Comparison of ENCODE assay signal across 8 cellular contexts in the genomic region with DNA sequence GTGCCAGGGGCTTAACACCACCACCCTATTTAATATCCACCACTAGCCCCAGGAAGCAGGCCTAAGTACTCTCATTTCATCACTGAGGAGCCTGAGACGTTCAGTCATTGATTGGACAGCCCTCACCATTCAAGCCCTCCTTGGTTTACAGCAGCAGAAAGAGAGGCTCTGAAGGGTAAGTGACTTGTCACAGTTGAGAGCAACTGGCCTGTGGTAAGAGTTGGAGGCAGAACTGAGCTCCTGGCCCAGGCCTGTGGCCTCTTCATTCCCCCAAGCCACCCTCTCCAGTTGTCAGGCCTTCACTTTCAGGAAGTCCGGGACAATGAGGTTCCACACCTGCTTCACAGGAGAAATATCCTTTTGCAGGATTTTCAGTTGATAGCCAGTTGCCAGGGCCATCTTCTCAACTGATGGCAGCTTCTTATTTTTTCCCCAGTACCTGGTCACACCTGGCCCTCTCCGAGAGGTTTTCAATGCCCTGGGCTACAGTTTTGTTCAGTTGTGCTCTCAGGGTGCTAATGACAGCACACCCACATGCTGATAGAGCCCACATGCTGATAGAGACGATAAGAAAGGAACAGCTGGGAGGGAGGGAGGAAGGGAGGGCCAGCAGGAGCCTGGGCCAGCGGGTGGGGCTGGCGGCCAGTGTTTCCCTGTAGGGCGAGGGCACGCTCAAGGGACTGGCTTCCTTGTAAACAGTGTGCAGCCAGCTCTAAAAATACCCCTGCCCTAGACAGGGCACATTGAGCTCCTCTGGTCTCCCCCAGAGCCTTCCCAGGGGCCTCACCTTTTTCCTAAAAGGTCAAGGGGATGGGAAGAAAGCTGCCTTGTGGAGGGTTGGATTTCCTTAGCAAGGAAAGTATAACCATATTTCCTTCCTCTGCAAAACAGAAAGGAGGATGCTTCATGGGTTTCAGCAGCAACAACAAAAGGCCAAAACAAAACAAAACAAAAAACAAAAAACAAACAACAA.
DNase-seq lines count a peak whose midpoint lies in the region; ATAC-seq, FAIRE-seq and TF ChIP-seq lines count a peak whose summit lies in the region.

No MANE protein-coding gene starts in this region.

- H3K27ac ChIP-seq in gastroesophageal sphincter (peak overlapping the region in 3 of 4 donors; percentile 25 to 68 (median 66)), parathyroid adenoma (peak overlapping the region; percentile 98)

- TF ChIP-seq CTCF in gastroesophageal sphincter (IDR thresholded peaks at IDR 0.05) (no peak), parathyroid adenoma (IDR thresholded peaks at IDR 0.05) (peak; percentile 16)

- H3K9me3 ChIP-seq in gastroesophageal sphincter: no peaks in the 10 kb centered on the region
- no peaks in the 10 kb centered on the region for H3K9me3 ChIP-seq in parathyroid adenoma (ENCODE audit: control insufficient read depth, low read length)

- H3K79me2 ChIP-seq in parathyroid adenoma: no peaks in the 10 kb centered on the region

- H3K27me3 ChIP-seq in gastroesophageal sphincter: no peaks in the 10 kb centered on the region
- no peaks in the 10 kb centered on the region for H3K27me3 ChIP-seq in parathyroid adenoma (ENCODE audit: control insufficient read depth, insufficient read depth, low read length)

- peak overlapping the region; percentile 62 for H2AFZ ChIP-seq in parathyroid adenoma

- peak overlapping the region; percentile 52 for H3K4me2 ChIP-seq in parathyroid adenoma (ENCODE audit: low read length)

- H3K4me1 ChIP-seq in gastroesophageal sphincter: peaks cover 0 to 56% (median 25%) of the 10 kb centered on the region in 3 donors
- H3K4me1 ChIP-seq in parathyroid adenoma: peaks cover 62% of the 10 kb centered on the region

- no peak overlapping the region for H3K9ac ChIP-seq in parathyroid adenoma

- no peak for FAIRE-seq in frontal cortex (lab: Jason Lieb, UNC)
- no peak for FAIRE-seq in urothelium cell line (lab: Jason Lieb, UNC)

- ATAC-seq in gastroesophageal sphincter: peak; percentile 50
- no peak for ATAC-seq in HG02588 (IDR thresholded peaks at IDR 0.05; ENCODE audit: unreplicated experiment)

- H3K4me3 ChIP-seq in gastroesophageal sphincter (no peak overlapping the region), parathyroid adenoma (ENCODE audit: low read depth, low read length) (peak overlapping the region; percentile 12)

- 39 to 92% methylated on average over 2 to 7 of the region's 8 CpGs for WGBS in gastroesophageal sphincter (ENCODE audit: low coverage in 1 of 2), 2 donors

- no peak for TF ChIP-seq EP300 in gastroesophageal sphincter (IDR thresholded peaks at IDR 0.05)

- TF ChIP-seq POLR2A in gastroesophageal sphincter (IDR thresholded peaks at IDR 0.05): no peak

- DNase-seq in DMS 273 treated with DMSO at 0.1 percent for 48 hours (lab: John Stamatoyannopoulos, UW) (peak; percentile 61), NCI-H69 (lab: John Stamatoyannopoulos, UW) (peak; percentile 93), frontal cortex (ENCODE audit: low spot score in 2 of 2) (no peak), urothelium cell line (ENCODE audit: low spot score) (no peak)
- no peak for DNase-seq in stimulated activated CD4-positive, alpha-beta T cell treated with anti-CD3 and anti-CD28 coated beads, Interleukin-15, amount 100 ng/mL, for 24 hours

- H3K36me3 ChIP-seq in gastroesophageal sphincter (no peaks in the 10 kb centered on the region), parathyroid adenoma (ENCODE audit: control insufficient read depth, insufficient read depth, low read length) (no peaks in the 10 kb centered on the region)

Comparison
In these comparisons a context has a peak if more than half of its experiments do, and no peak if none do; other contexts are left out.
1. DNase-seq: peak in DMS 273 treated with DMSO at 0.1 percent for 48 hours (single experiment) and NCI-H69 (single experiment); none in frontal cortex (0 of 2), stimulated activated CD4-positive, alpha-beta T cell treated with anti-CD3 and anti-CD28 coated beads, Interleukin-15, amount 100 ng/mL, for 24 hours (single experiment) and urothelium cell line (single experiment).